Comparison of ENCODE assay signal across 8 cellular contexts in genomic region chr5:145681686-145682085, GRCh38.
DNase-seq lines count a peak whose midpoint lies in the region; ATAC-seq and TF ChIP-seq lines count a peak whose summit lies in the region.

No MANE protein-coding gene starts in this region.

- H3K4me3 Mint-ChIP-seq in endodermal cell: no peak overlapping the region
- no peak overlapping the region for H3K4me3 Mint-ChIP-seq in mesothelial cell of epicardium

- H3K4me1 Mint-ChIP-seq in endodermal cell (no peaks in the 10 kb centered on the region), mesothelial cell of epicardium (peaks cover 6% of the 10 kb centered on the region)

- H3K9ac ChIP-seq in endodermal cell (ENCODE audit: extremely low read depth, low read length, poor library complexity, severe bottlenecking): no peak overlapping the region

- no peaks in the 10 kb centered on the region for H3K9me3 ChIP-seq in SJCRH30 (replicated peaks)
- H3K9me3 ChIP-seq in endodermal cell (ENCODE audit: control insufficient read depth, low read length): no peaks in the 10 kb centered on the region

- H3K4me3 ChIP-seq in SJCRH30 (no peak overlapping the region), endodermal cell (ENCODE audit: low read length) (no peak overlapping the region)

- TF ChIP-seq CTCF in AG09319 (IDR thresholded peaks at IDR 0.05; ENCODE audit: low read depth, low read length): peak; percentile 73
- peak; percentile 92 for TF ChIP-seq CTCF in endodermal cell (conservative IDR thresholded peaks at IDR 0.05)
- peak; percentile 34 for TF ChIP-seq CTCF in mesothelial cell of epicardium (IDR thresholded peaks at IDR 0.05; ENCODE audit: unreplicated experiment)

- peak; percentile 98 for ATAC-seq in GM18499 (IDR thresholded peaks at IDR 0.05; ENCODE audit: insufficient read depth, unreplicated experiment)
- ATAC-seq in HG02759 (IDR thresholded peaks at IDR 0.05; ENCODE audit: unreplicated experiment): peak; percentile 99

- no peak overlapping the region for H3K27ac Mint-ChIP-seq in endodermal cell
- no peak overlapping the region for H3K27ac Mint-ChIP-seq in mesothelial cell of epicardium

- H3K4me1 ChIP-seq in SJCRH30: no peaks in the 10 kb centered on the region
- no peaks in the 10 kb centered on the region for H3K4me1 ChIP-seq in endodermal cell (ENCODE audit: control insufficient read depth, insufficient read depth, low read length)

- H3K36me3 ChIP-seq in SJCRH30 (no peaks in the 10 kb centered on the region), endodermal cell (ENCODE audit: control insufficient read depth, insufficient read depth, low read length) (no peaks in the 10 kb centered on the region)

- H3K27me3 Mint-ChIP-seq in endodermal cell (ENCODE audit: insufficient read depth) (no peaks in the 10 kb centered on the region), mesothelial cell of epicardium (ENCODE audit: low read depth) (no peaks in the 10 kb centered on the region)

- H3K9me3 Mint-ChIP-seq in endodermal cell (no peaks in the 10 kb centered on the region), mesothelial cell of epicardium (no peaks in the 10 kb centered on the region)

- DNase-seq in AG09319 (ENCODE audit: extremely low read depth, low read depth): peak; percentile 12
- DNase-seq in MV-4-11 (lab: John Stamatoyannopoulos, UW): peak; percentile 80
- peak; percentile 44 to 70 for DNase-seq in SJCRH30
- peak; percentile 80 for DNase-seq in endodermal cell
- DNase-seq in mesothelial cell of epicardium (ENCODE audit: low spot score in 2 of 2, unreplicated experiment in 2 of 2): no peak
- DNase-seq in cerebellum (ENCODE audit: low spot score): no peak

- H3K27me3 ChIP-seq in SJCRH30 (no peaks in the 10 kb centered on the region), endodermal cell (ENCODE audit: control insufficient read depth, insufficient read depth, low read length, poor library complexity, severe bottlenecking) (no peaks in the 10 kb centered on the region)

- H3K27ac ChIP-seq in SJCRH30: no peak overlapping the region
- no peak overlapping the region for H3K27ac ChIP-seq in endodermal cell (ENCODE audit: low read depth, low read length)

- H3K36me3 Mint-ChIP-seq in endodermal cell (ENCODE audit: low read depth) (no peaks in the 10 kb centered on the region), mesothelial cell of epicardium (no peaks in the 10 kb centered on the region)

Comparison
In these comparisons a context has a peak if more than half of its experiments do, and no peak if none do; other contexts are left out.
1. DNase-seq: peak in AG09319 (single experiment), MV-4-11 (single experiment), SJCRH30 (2 of 2) and endodermal cell (single experiment); none in mesothelial cell of epicardium (0 of 2) and cerebellum (single experiment).
2. CTCF ChIP-seq: peak in every context shown above with its lines; median percentile 92 in endodermal cell; 73 in AG09319; 34 in mesothelial cell of epicardium.